ENCODE assay signal across 6 cellular contexts in the genomic region with DNA sequence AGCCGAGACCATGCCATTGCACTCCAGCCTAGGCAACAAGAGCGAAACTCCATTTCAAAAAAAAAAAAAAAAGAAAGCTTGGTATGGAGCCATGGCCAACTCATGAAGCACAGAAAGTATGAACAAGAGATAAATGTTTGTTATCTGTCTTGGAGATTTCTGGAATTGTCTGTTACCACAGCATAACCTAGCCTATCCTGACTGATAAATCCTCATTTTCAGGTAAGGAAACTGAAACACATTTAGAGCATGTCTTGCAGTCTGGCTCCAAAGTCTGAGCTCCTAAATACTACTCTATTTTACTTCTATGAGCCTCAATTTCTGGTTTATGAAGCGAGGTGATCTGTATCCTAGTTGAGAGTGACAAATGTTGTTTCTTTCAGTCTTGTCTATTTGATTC.
"Had no signal": no experiment of that assay in that cellular context is flagged by ENCODE, and none has a peak within 500 bp of the region (broad histone marks: within the 10 kb centered on the region; RNA-seq: fewer than 3 reads in every experiment).

No MANE protein-coding gene starts in this region.

- DNase-seq: IMR-90, KBM-7, KG1 had no signal

- ATAC-seq: K562 had no signal

- FAIRE-seq: HTR-8/SVneo, K562 had no signal

- H3K4me3 ChIP-seq: K562 had no signal

- H3K27ac ChIP-seq: HL-60 had no signal
